17 cellular contexts compared by ENCODE assay signal in the genomic region with DNA sequence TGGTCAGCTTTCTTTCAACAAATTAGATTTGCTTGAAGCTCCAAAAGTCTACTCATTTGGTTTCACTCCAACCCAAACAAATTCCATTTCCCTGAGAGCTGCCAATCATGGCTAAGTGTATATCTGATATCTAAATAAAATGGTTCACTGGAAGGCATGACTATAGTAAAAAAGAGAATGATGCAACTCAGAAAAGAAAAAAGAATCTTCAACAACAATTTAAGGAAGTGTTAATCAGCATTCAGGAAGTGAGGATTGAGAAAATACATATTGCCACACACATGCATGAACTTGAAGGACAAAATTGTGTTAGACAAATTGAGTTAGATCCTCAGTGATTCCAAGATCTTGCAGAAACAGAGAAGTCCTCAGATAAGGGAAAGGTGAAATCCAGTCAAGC.
DNase-seq lines count a peak whose midpoint lies in the region; ATAC-seq, FAIRE-seq and TF ChIP-seq lines count a peak whose summit lies in the region.
"Had no signal": no experiment of that assay in that cellular context is flagged by ENCODE, and none has a peak within 500 bp of the region (broad histone marks: within the 10 kb centered on the region; RNA-seq: fewer than 3 reads in every experiment).

No MANE protein-coding gene starts in this region.

- DNase-seq in GF-D8 (lab: John Stamatoyannopoulos, UW) = peak; percentile 77
- peak; percentile 49 to 89 for DNase-seq in NOMO-1 (lab: John Stamatoyannopoulos, UW; ENCODE audit: unreplicated experiment in 2 of 2)
- DNase-seq in astrocyte of the hippocampus (ENCODE audit: low read depth, low spot score) = peak; percentile 21
- DNase-seq in iPS-NIHi11 (ENCODE audit: low spot score) = no peak
- no peak for DNase-seq in omental fat pad (ENCODE audit: low spot score)
- no peak for DNase-seq in D721Med (ENCODE audit: insufficient read length, low spot score)
- no peak for DNase-seq in substantia nigra (lab: John Stamatoyannopoulos, UW)
- DNase-seq: activated T-cell treated with anti-CD3 and anti-CD28 coated beads, Interleukin-2, amount 50 U/mL, for 1 hour; DMS153; foreskin melanocyte; IMR-90; left lung; pancreas; stimulated activated CD4-positive, alpha-beta T cell treated with anti-CD3 and anti-CD28 coated beads, Interleukin-4, amount 100 ng/mL, for 4 hours had no signal

- ATAC-seq in omental fat pad (ENCODE audit: low FRiP score) = no peak
- ATAC-seq: left lung, pancreas had no signal

- no peaks in the 10 kb centered on the region for H3K36me3 ChIP-seq in neutrophil
- H3K36me3 ChIP-seq: cardiac muscle cell, left lung, pancreas had no signal

- no peak overlapping the region for H3K4me3 ChIP-seq in neutrophil (ENCODE audit: low read depth in 1 of 2, low read length in 1 of 2)
- H3K4me3 ChIP-seq: cardiac muscle cell, left lung, pancreas had no signal

- FAIRE-seq in D721Med (lab: Jason Lieb, UNC) = no peak
- FAIRE-seq: GM18507, pancreas had no signal

- H3K27ac ChIP-seq in neutrophil (peak overlapping the region; percentile 23), substantia nigra (ENCODE audit: low read depth, low read length, poor library complexity, severe bottlenecking) (no peak overlapping the region)
- H3K27ac ChIP-seq: cardiac muscle cell, left lung, pancreas had no signal

- H3K27me3 ChIP-seq in neutrophil = no peaks in the 10 kb centered on the region
- H3K27me3 ChIP-seq: cardiac muscle cell, left lung, pancreas had no signal

- TF ChIP-seq CTCF in neutrophil (IDR thresholded peaks at IDR 0.05) = no peak
- TF ChIP-seq CTCF in omental fat pad (IDR thresholded peaks at IDR 0.05) = no peak
- TF ChIP-seq CTCF in D721Med (IDR thresholded peaks at IDR 0.05; ENCODE audit: insufficient read depth, missing control alignments) = no peak

- H3K4me1 ChIP-seq in neutrophil (ENCODE audit: control insufficient read depth in 1 of 2, insufficient read depth in 1 of 2, low read depth in 1 of 2, low read length in 1 of 2) = no peaks in the 10 kb centered on the region
- H3K4me1 ChIP-seq: pancreas had no signal

- H3K9me3 ChIP-seq in neutrophil = no peaks in the 10 kb centered on the region
- H3K9me3 ChIP-seq: pancreas had no signal

Comparison
In these comparisons a context has a peak if more than half of its experiments do, and no peak if none do; other contexts are left out.
1. DNase-seq: peak in GF-D8 (single experiment), NOMO-1 (2 of 2) and astrocyte of the hippocampus (single experiment); none in iPS-NIHi11 (single experiment), omental fat pad (single experiment), D721Med (single experiment) and substantia nigra (0 of 49).